In the genomic region with DNA sequence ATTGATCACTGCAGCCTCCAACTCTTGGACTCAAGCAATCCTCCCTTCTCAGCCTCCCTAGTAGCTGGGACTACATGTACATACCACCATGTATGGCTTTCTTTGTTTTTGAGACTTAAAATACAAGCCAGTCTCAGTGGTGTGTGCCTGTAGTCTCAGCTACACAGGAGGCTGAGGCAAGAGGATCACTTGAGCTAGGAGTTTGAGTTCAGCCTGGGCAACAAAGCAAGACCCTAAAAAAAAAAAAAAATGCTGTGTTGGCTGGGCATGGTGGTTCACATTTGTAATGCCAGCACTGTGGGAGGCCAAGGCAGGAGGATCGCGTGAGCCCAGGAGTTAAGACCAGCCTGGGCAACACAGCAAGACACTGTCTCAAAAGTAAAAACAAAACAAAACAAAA, we compare ENCODE assay signal across 1 cellular context.
TF ChIP-seq lines count a peak whose summit lies in the region.

No MANE protein-coding gene starts in this region.

TF ChIP-seq in GM12878, 131 proteins besides CTCF, POLR2A, EP300 and RAD21:
- TF ChIP-seq ATF2 (IDR thresholded peaks at IDR 0.05; ENCODE audit: low read length) (no peak), ZNF384 (IDR thresholded peaks at IDR 0.05; ENCODE audit: borderline replicate concordance, low read depth, low read length) (no peak), ZNF24 (IDR thresholded peaks at IDR 0.05) (no peak), IKZF2 (IDR thresholded peaks at IDR 0.05) (no peak), PKNOX1 (IDR thresholded peaks at IDR 0.05) (no peak), TAF1 (IDR thresholded peaks at IDR 0.05; ENCODE audit: borderline replicate concordance, low read depth, low read length) (no peak), SPI1 (IDR thresholded peaks at IDR 0.05; ENCODE audit: borderline replicate concordance, insufficient read depth, low read depth, low read length) (no peak), KDM1A (IDR thresholded peaks at IDR 0.05; ENCODE audit: borderline replicate concordance) (no peak), E2F4 (IDR thresholded peaks at IDR 0.05; ENCODE audit: low read depth, low read length) (no peak), ZNF207 (IDR thresholded peaks at IDR 0.05; ENCODE audit: borderline replicate concordance) (no peak), BCL11A (IDR thresholded peaks at IDR 0.05; ENCODE audit: low read depth, low read length) (no peak), MXI1 (IDR thresholded peaks at IDR 0.05; ENCODE audit: low read depth, low read length) (no peak), POLR2AphosphoS2 (IDR thresholded peaks at IDR 0.05; ENCODE audit: low read depth, low read length) (no peak), IRF4 (IDR thresholded peaks at IDR 0.05; ENCODE audit: low read depth, low read length) (no peak), ASH2L (IDR thresholded peaks at IDR 0.05; ENCODE audit: borderline replicate concordance, low read depth) (no peak), MAX (IDR thresholded peaks at IDR 0.05; ENCODE audit: low read depth, low read length) (no peak)
- TF ChIP-seq, protein P1, sequence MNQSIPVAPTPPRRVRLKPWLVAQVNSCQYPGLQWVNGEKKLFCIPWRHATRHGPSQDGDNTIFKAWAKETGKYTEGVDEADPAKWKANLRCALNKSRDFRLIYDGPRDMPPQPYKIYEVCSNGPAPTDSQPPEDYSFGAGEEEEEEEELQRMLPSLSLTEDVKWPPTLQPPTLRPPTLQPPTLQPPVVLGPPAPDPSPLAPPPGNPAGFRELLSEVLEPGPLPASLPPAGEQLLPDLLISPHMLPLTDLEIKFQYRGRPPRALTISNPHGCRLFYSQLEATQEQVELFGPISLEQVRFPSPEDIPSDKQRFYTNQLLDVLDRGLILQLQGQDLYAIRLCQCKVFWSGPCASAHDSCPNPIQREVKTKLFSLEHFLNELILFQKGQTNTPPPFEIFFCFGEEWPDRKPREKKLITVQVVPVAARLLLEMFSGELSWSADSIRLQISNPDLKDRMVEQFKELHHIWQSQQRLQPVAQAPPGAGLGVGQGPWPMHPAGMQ (IDR thresholded peaks at IDR 0.05; ENCODE audit: borderline replicate concordance), result no peak
TF ChIP-seq in GM12878: peak in this region for 0.
